Comparison of ENCODE assay signal across 20 cellular contexts in the genomic region with DNA sequence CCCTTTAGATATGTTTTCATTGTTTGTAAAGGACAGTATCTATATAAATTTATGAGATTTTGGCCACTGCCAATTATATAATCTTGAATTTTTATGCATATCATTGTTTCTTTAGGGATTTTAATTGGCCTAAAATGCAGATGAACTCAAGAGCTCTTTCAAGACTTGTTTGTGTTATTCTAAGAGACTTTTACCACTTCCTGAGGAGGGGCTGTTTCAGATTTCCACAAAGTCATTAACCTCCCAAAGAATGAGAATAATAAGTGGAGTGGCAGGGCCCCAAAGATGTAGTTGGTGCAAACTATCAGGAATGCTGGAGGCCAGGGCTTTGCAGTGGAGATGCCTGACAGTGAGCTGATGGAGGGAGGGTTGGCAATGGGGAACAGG. TPM values are rescaled to one million over a fixed set of nuclear protein-coding genes. Genes with fewer than 3 reads are reported as not detected.
DNase-seq lines count a peak whose midpoint lies in the region; ATAC-seq and TF ChIP-seq lines count a peak whose summit lies in the region.
"Had no signal": no experiment of that assay in that cellular context is flagged by ENCODE, and none has a peak within 500 bp of the region (broad histone marks: within the 10 kb centered on the region; RNA-seq: fewer than 3 reads in every experiment).

No MANE protein-coding gene starts in this region.

- ATAC-seq in activated naive CD4-positive, alpha-beta T cell treated with anti-CD3 and anti-CD28 coated beads, Interleukin-2, amount 50 U/mL, for 72 hours = no peak
- ATAC-seq in T-cell (replicated peaks in 1 of 4) (peak; percentile 34 to 75 (median 60)), GM18511 (IDR thresholded peaks at IDR 0.05; ENCODE audit: unreplicated experiment) (no peak)
- ATAC-seq: foreskin keratinocyte; sciatic nerve; stimulated activated memory B cell treated with anti-CD40 and anti-IgM and Interleukin-4, amounts not matched to agents 10 μg/mL and 1 μg/mL and 100 μg/mL, for 72 hours had no signal

- intact Hi-C loops in testis (cut with DNase I; ENCODE audit: low total_unique reads) = no loop called here

- H3K27ac ChIP-seq in testis = no peak overlapping the region
- no peak overlapping the region for H3K27ac ChIP-seq in brain microvascular endothelial cell
- H3K27ac ChIP-seq: foreskin keratinocyte, tibial artery had no signal

- H3K27me3 ChIP-seq in testis (no peaks in the 10 kb centered on the region), brain microvascular endothelial cell (replicated peaks) (no peaks in the 10 kb centered on the region)
- H3K27me3 ChIP-seq: foreskin keratinocyte, tibial artery had no signal

- POLR2A ChIA-PET in T-cell (lab: Charles Lee) = interaction anchor here in 1 of 2 donors (0.7 kb wide), 1 partner anchor 567 kb away, joined by 3 read pairs; no protein-coding TSS in a partner anchor

- H3K4me3 ChIP-seq in testis (no peak overlapping the region), brain microvascular endothelial cell (ENCODE audit: low read depth, low read length) (no peak overlapping the region)
- H3K4me3 ChIP-seq: tibial artery had no signal

- peak overlapping the region; percentile 86 for H3K4me3 Mint-ChIP-seq in activated naive CD4-positive, alpha-beta T cell treated with anti-CD3 and anti-CD28 coated beads, Interleukin-2, amount 50 U/mL, for 24 hours
- peak overlapping the region; percentile 51 to 72 (median 71) for H3K4me3 Mint-ChIP-seq in T-cell
- peak overlapping the region in 1 of 5 experiments; percentile 60 for H3K4me3 Mint-ChIP-seq in brain
- H3K4me3 Mint-ChIP-seq: activated B cell treated with CpG ODN at 0.5 μM for 24 hours; stimulated activated memory B cell treated with anti-CD40 and anti-IgM and Interleukin-4, amounts not matched to agents 10 μg/mL and 1 μg/mL and 100 μg/mL, for 72 hours had no signal

- TF ChIP-seq CTCF in brain (conservative IDR thresholded peaks at IDR 0.05) = no peak
- TF ChIP-seq CTCF in testis (IDR thresholded peaks at IDR 0.05) = no peak
- no peak for TF ChIP-seq CTCF in brain microvascular endothelial cell (IDR thresholded peaks at IDR 0.05; ENCODE audit: low read depth, low read length, missing control alignments)

- no peak for DNase-seq in activated naive CD4-positive, alpha-beta T cell treated with anti-CD3 and anti-CD28 coated beads, Interleukin-2, amount 50 U/mL, for 72 hours (ENCODE audit: low spot score in 2 of 2)
- no peak for DNase-seq in T-cell
- DNase-seq in testis = no peak
- DNase-seq in brain microvascular endothelial cell = no peak
- DNase-seq: activated B cell treated with CpG ODN at 0.5 μM for 24 hours; activated naive CD4-positive, alpha-beta T cell treated with Interleukin-2 at 50 U/mL for 16 hours; Calu3; dermis blood vessel endothelial cell; foreskin keratinocyte; hippocampal formation; kidney; NCI-H524 treated with DMSO at 0.1 percent for 48 hours; OCI-M1; SHP77; tibial artery had no signal

- peaks cover 3% of the 10 kb centered on the region for H3K36me3 Mint-ChIP-seq in activated naive CD4-positive, alpha-beta T cell treated with anti-CD3 and anti-CD28 coated beads, Interleukin-2, amount 50 U/mL, for 24 hours
- peaks cover 0 to 16% of the 10 kb centered on the region in 2 donors for H3K36me3 Mint-ChIP-seq in activated naive CD4-positive, alpha-beta T cell treated with anti-CD3 and anti-CD28 coated beads, Interleukin-2, amount 50 U/mL, for 72 hours
- H3K36me3 Mint-ChIP-seq in T-cell = peaks cover 3% of the 10 kb centered on the region
- H3K36me3 Mint-ChIP-seq in brain = no peaks in the 10 kb centered on the region
- H3K36me3 Mint-ChIP-seq: stimulated activated memory B cell treated with anti-CD40 and anti-IgM and Interleukin-4, amounts not matched to agents 10 μg/mL and 1 μg/mL and 100 μg/mL, for 72 hours had no signal

- H3K27ac Mint-ChIP-seq in activated naive CD4-positive, alpha-beta T cell treated with anti-CD3 and anti-CD28 coated beads, Interleukin-2, amount 50 U/mL, for 24 hours = peak overlapping the region; percentile 99
- peak overlapping the region in 1 of 2 donors; percentile 45 for H3K27ac Mint-ChIP-seq in activated naive CD4-positive, alpha-beta T cell treated with anti-CD3 and anti-CD28 coated beads, Interleukin-2, amount 50 U/mL, for 72 hours
- peak overlapping the region; percentile 96 to 99 for H3K27ac Mint-ChIP-seq in T-cell
- peak overlapping the region in 4 of 5 experiments; percentile 51 to 83 (median 73) for H3K27ac Mint-ChIP-seq in brain
- H3K27ac Mint-ChIP-seq: activated B cell treated with CpG ODN at 0.5 μM for 24 hours; stimulated activated memory B cell treated with anti-CD40 and anti-IgM and Interleukin-4, amounts not matched to agents 10 μg/mL and 1 μg/mL and 100 μg/mL, for 72 hours had no signal

- no peaks in the 10 kb centered on the region for H3K9me3 ChIP-seq in testis
- H3K9me3 ChIP-seq: tibial artery had no signal

- in situ Hi-C loops in brain microvascular endothelial cell (cut with HindIII; ENCODE audit: low pct_ligation_motif_present, low sequenced_read_pairs) = no loop called here

- H3K4me1 ChIP-seq in testis = no peaks in the 10 kb centered on the region
- H3K4me1 ChIP-seq: foreskin keratinocyte, tibial artery had no signal

- CTCF ChIA-PET in T-cell (lab: Charles Lee) = interaction anchor here (0.6 to 2.5 kb wide), 3 partner anchors 16 to 119 kb away, joined by 3 to 10 read pairs (median 3); a partner anchor contains a TSS

- no peaks in the 10 kb centered on the region for H3K9me3 Mint-ChIP-seq in activated naive CD4-positive, alpha-beta T cell treated with anti-CD3 and anti-CD28 coated beads, Interleukin-2, amount 50 U/mL, for 24 hours
- no peaks in the 10 kb centered on the region for H3K9me3 Mint-ChIP-seq in activated naive CD4-positive, alpha-beta T cell treated with anti-CD3 and anti-CD28 coated beads, Interleukin-2, amount 50 U/mL, for 72 hours
- H3K9me3 Mint-ChIP-seq in T-cell (no peaks in the 10 kb centered on the region), brain (peaks cover 0 to 2% (median 0%) of the 10 kb centered on the region in 5 experiments)
- H3K9me3 Mint-ChIP-seq: activated B cell treated with CpG ODN at 0.5 μM for 24 hours; stimulated activated memory B cell treated with anti-CD40 and anti-IgM and Interleukin-4, amounts not matched to agents 10 μg/mL and 1 μg/mL and 100 μg/mL, for 72 hours had no signal

- no peak for TF ChIP-seq POLR2A in testis (IDR thresholded peaks at IDR 0.05)

- H3K36me3 ChIP-seq in testis (ENCODE audit: low read depth, missing control alignments) (no peaks in the 10 kb centered on the region), brain microvascular endothelial cell (replicated peaks) (no peaks in the 10 kb centered on the region)
- H3K36me3 ChIP-seq: tibial artery had no signal

- H3K4me1 Mint-ChIP-seq in activated naive CD4-positive, alpha-beta T cell treated with anti-CD3 and anti-CD28 coated beads, Interleukin-2, amount 50 U/mL, for 24 hours = peaks cover 70% of the 10 kb centered on the region
- H3K4me1 Mint-ChIP-seq in T-cell (peaks cover 56 to 68% (median 63%) of the 10 kb centered on the region in 3 donors), brain (peaks cover 48% of the 10 kb centered on the region)
- H3K4me1 Mint-ChIP-seq: activated B cell treated with CpG ODN at 0.5 μM for 24 hours; stimulated activated memory B cell treated with anti-CD40 and anti-IgM and Interleukin-4, amounts not matched to agents 10 μg/mL and 1 μg/mL and 100 μg/mL, for 72 hours had no signal

- no peaks in the 10 kb centered on the region for H3K27me3 Mint-ChIP-seq in activated naive CD4-positive, alpha-beta T cell treated with anti-CD3 and anti-CD28 coated beads, Interleukin-2, amount 50 U/mL, for 24 hours
- H3K27me3 Mint-ChIP-seq in T-cell (no peaks in the 10 kb centered on the region), brain (no peaks in the 10 kb centered on the region)
- H3K27me3 Mint-ChIP-seq: stimulated activated memory B cell treated with anti-CD40 and anti-IgM and Interleukin-4, amounts not matched to agents 10 μg/mL and 1 μg/mL and 100 μg/mL, for 72 hours had no signal

RNA-seq across cellular contexts. Expression of a gene that starts 15.5 kb away (rescaled TPM):
- total RNA-seq in activated naive CD4-positive, alpha-beta T cell treated with anti-CD3 and anti-CD28 coated beads, Interleukin-2, amount 50 U/mL, for 72 hours = 10 to 100 TPM; 16.0 to 27.0 TPM
- total RNA-seq in T-cell = 10 to 100 TPM; 18.3 to 31.5 (median 25.1) TPM
- 14.2 TPM for polyA plus RNA-seq in brain (ENCODE audit: insufficient read depth, low read depth, low replicate concordance)
- total RNA-seq in testis = 10 to 100 TPM; 10.3 to 14.9 TPM
- 15.3 TPM for polyA plus RNA-seq in testis (ENCODE audit: insufficient read depth, low read depth, low replicate concordance)

Comparison
In these comparisons a context has a peak if more than half of its experiments do, and no peak if none do; other contexts are left out.
1. ATAC-seq: peak in T-cell (4 of 4); none in activated naive CD4-positive, alpha-beta T cell treated with anti-CD3 and anti-CD28 coated beads, Interleukin-2, amount 50 U/mL, for 72 hours (0 of 2) and GM18511 (single experiment).